In the genomic region with DNA sequence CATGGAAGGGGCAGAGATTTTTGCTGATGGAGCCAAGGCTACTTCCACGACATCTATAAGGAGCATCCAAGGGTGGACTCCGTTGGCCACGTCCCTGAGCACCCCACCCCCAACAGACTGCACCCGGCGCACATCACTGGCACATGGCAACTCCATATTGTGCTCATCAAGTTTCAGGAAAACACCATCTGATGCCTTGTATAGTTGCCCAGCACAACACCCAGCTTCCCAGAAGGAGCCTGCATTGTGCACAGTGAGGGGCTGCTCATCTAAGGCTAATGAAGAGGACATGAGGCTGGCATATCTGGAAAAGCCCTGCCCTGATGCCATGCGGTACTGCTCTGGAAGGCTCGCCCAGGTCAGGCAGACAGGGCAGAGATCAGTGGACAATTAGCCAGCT, we compare ENCODE assay signal across 26 cellular contexts. TPM values are rescaled to one million over a fixed set of nuclear protein-coding genes. Genes with fewer than 3 reads are reported as not detected.
"Had no signal": no experiment of that assay in that cellular context is flagged by ENCODE, and none has a peak within 500 bp of the region (broad histone marks: within the 10 kb centered on the region; RNA-seq: fewer than 3 reads in every experiment).

No MANE protein-coding gene starts in this region.

- H3K27me3 ChIP-seq: cardiac muscle cell, MG63 had no signal

- ATAC-seq: activated T-cell treated with anti-CD3 and anti-CD28 coated beads, Interleukin-2, amount 50 U/mL, for 4 hours; WTC11 had no signal

- H3K4me2 ChIP-seq: PC-9 had no signal

- H3K9me3 ChIP-seq: MG63 had no signal

- H3K36me3 Mint-ChIP-seq: activated CD4-positive, alpha-beta memory T cell treated with anti-CD3 and anti-CD28 coated beads for 36 hours; activated naive CD8-positive, alpha-beta T cell; WTC11 had no signal

- H3K27ac ChIP-seq: brain microvascular endothelial cell, cardiac muscle cell, PC-9 had no signal

- H3K27ac Mint-ChIP-seq: activated CD4-positive, alpha-beta memory T cell treated with anti-CD3 and anti-CD28 coated beads for 36 hours; activated CD4-positive, alpha-beta T cell treated with anti-CD3 and anti-CD28 coated beads, Interleukin-2, amount 10 ng/mL, durations not matched to agents 7 days and 5 days; activated naive CD8-positive, alpha-beta T cell; T-helper 1 cell treated with Interleukin-12 subunit alpha and Interleukin-12 subunit beta and Interleukin-4 antibody, amounts not matched to agents 30 μg/mL and 1 μg/mL, for 36 hours had no signal

- FAIRE-seq: astrocyte, colon had no signal

- H3K36me3 ChIP-seq: brain microvascular endothelial cell, cardiac muscle cell, MG63 had no signal

- H3K9me3 Mint-ChIP-seq: activated CD4-positive, alpha-beta memory T cell treated with anti-CD3 and anti-CD28 coated beads for 36 hours; activated CD4-positive, alpha-beta T cell treated with anti-CD3 and anti-CD28 coated beads, Interleukin-2, amount 10 ng/mL, durations not matched to agents 7 days and 5 days; activated T-cell treated with anti-CD3 and anti-CD28 coated beads, Interleukin-2, amount 50 U/mL, for 4 hours; T-helper 1 cell treated with Interleukin-12 subunit alpha and Interleukin-12 subunit beta and Interleukin-4 antibody, amounts not matched to agents 30 μg/mL and 1 μg/mL, for 36 hours; WTC11 had no signal

- H3K4me3 ChIP-seq: cardiac muscle cell, MG63, PC-9 had no signal

- DNase-seq: activated CD4-positive, alpha-beta memory T cell treated with anti-CD3 and anti-CD28 coated beads for 36 hours; activated CD4-positive, alpha-beta T cell treated with anti-CD3 and anti-CD28 coated beads for 1 hour; activated CD4-positive, alpha-beta T cell treated with anti-CD3 and anti-CD28 coated beads, Interleukin-2, amount 10 ng/mL, durations not matched to agents 7 days and 5 days; activated CD8-positive, alpha-beta memory T cell treated with anti-CD3 and anti-CD28 coated beads for 24 hours; activated effector memory CD4-positive, alpha-beta T cell treated with anti-CD3 and anti-CD28 coated beads, Interleukin-2, amount 50 U/mL, for 16 hours; activated naive CD4-positive, alpha-beta T cell treated with Interleukin-2 at 50 U/mL for 16 hours; activated T-cell treated with anti-CD3 and anti-CD28 coated beads, Interleukin-2, amount 50 U/mL, for 4 hours; amygdala; brain microvascular endothelial cell; MG63; MV-4-11; NCI-H1092 treated with DMSO at 0.1 percent for 48 hours; NCI-H1417 treated with DMSO at 0.1 percent for 48 hours; NCI-H187 treated with DMSO at 0.1 percent for 48 hours; NCI-H2081 treated with DMSO at 0.1 percent for 48 hours; NCI-H226; NCI-H526; NCI-H82; PC-9; SHP77 treated with DMSO at 0.1 percent for 48 hours had no signal

RNA-seq across cellular contexts. Expression of gene CACNA2D2, which starts 15.0 kb away (rescaled TPM):
- total RNA-seq: PC-9 had no signal
